2 cellular contexts compared by ENCODE assay signal in genomic region chr5:16610896-16611295, GRCh38. TPM values are rescaled to one million over a fixed set of nuclear protein-coding genes. Genes with fewer than 3 reads are reported as not detected.
"Had no signal": no experiment of that assay in that cellular context is flagged by ENCODE, and none has a peak within 500 bp of the region (broad histone marks: within the 10 kb centered on the region; RNA-seq: fewer than 3 reads in every experiment).

No MANE protein-coding gene starts in this region.

RNA-seq across cellular contexts. Expression of gene RETREG1, which starts 5.9 kb away (rescaled TPM):
- total RNA-seq: HepG2, IMR-90 had no signal
- polyA plus RNA-seq: IMR-90 had no signal
